In the genomic region with DNA sequence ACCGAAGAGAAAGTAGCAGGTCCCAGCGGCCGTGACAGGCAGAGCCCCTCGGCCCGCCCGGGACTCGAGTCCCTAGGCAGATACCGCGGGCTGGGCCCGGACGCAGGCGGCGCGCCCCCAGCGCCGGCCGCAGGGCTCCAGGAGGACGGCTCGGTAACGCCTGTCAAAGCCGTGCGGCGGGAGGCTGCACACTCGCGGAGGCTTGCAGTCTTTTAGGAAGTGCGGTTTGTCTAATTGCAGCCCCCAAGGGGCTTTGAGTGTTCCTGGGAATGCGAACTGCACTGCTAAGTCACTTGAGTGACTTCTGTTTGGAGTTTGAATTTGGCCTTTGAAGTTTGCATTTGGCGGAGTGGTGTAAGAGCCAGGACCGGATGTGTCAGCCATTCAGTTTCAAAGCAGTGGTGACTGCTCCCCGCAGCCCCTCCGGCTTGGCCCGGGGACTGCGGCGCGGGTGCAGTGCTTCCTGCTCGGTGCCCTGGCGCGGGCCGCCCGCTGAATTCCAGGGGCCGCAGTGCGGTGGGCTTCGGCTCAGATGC, we compare ENCODE assay signal across 8 cellular contexts. TPM values are rescaled to one million over a fixed set of nuclear protein-coding genes. Genes with fewer than 3 reads are reported as not detected.
DNase-seq lines count a peak whose midpoint lies in the region; ATAC-seq lines count a peak whose summit lies in the region.

No MANE protein-coding gene starts in this region.

- no peaks in the 10 kb centered on the region for H3K9me3 Mint-ChIP-seq in activated naive CD8-positive, alpha-beta T cell treated with anti-CD3 and anti-CD28 coated beads, Interleukin-2, amount 10 ng/mL, durations not matched to agents 7 days and 5 days

- H3K27me3 Mint-ChIP-seq in activated naive CD8-positive, alpha-beta T cell treated with anti-CD3 and anti-CD28 coated beads, Interleukin-2, amount 10 ng/mL, durations not matched to agents 7 days and 5 days, result peaks cover 8% of the 10 kb centered on the region

- peak; percentile 51 for ATAC-seq in GM19452 (IDR thresholded peaks at IDR 0.05; ENCODE audit: unreplicated experiment)
- peak; percentile 35 for ATAC-seq in HG03520 (IDR thresholded peaks at IDR 0.05; ENCODE audit: unreplicated experiment)
- ATAC-seq in activated naive CD8-positive, alpha-beta T cell treated with anti-CD3 and anti-CD28 coated beads, Interleukin-2, amount 10 ng/mL, durations not matched to agents 7 days and 5 days (ENCODE audit: low read depth), result peak; percentile 57

- peak overlapping the region; percentile 95 for H3K4me3 Mint-ChIP-seq in activated naive CD8-positive, alpha-beta T cell treated with anti-CD3 and anti-CD28 coated beads, Interleukin-2, amount 10 ng/mL, durations not matched to agents 7 days and 5 days

- H3K36me3 ChIP-seq in SK-N-MC (ENCODE audit: insufficient read depth, low read length), result no peaks in the 10 kb centered on the region

- H3K36me3 Mint-ChIP-seq in activated naive CD8-positive, alpha-beta T cell treated with anti-CD3 and anti-CD28 coated beads, Interleukin-2, amount 10 ng/mL, durations not matched to agents 7 days and 5 days, result peaks cover 8% of the 10 kb centered on the region

- intact Hi-C loops in cardiac septum (cut with DNase I), result loop anchor here (5.0 kb wide), 2 partner anchors 119 to 229 kb away; no protein-coding TSS in a partner anchor

- H3K27ac Mint-ChIP-seq in activated naive CD8-positive, alpha-beta T cell treated with anti-CD3 and anti-CD28 coated beads, Interleukin-2, amount 10 ng/mL, durations not matched to agents 7 days and 5 days, result peak overlapping the region; percentile 89

- peak overlapping the region; percentile 83 for H3K4me3 ChIP-seq in SK-N-MC

- H3K9me3 ChIP-seq in SK-N-MC (ENCODE audit: low read depth, low read length), result no peaks in the 10 kb centered on the region

- POLR2A ChIA-PET in activated naive CD8-positive, alpha-beta T cell treated with anti-CD3 and anti-CD28 coated beads, Interleukin-2, amount 10 ng/mL, durations not matched to agents 7 days and 5 days (lab: Charles Lee), result no interaction called here

- no peak overlapping the region for H3K27ac ChIP-seq in SK-N-MC

- no peak overlapping the region for H3K9ac ChIP-seq in SK-N-MC (ENCODE audit: insufficient read length)

- DNase-seq in DMS114 treated with DMSO at 0.1 percent for 48 hours (lab: John Stamatoyannopoulos, UW; ENCODE audit: unreplicated experiment) (peak; percentile 13), SK-N-MC (ENCODE audit: low read depth, low spot score) (no peak), cardiac septum (ENCODE audit: low spot score) (peak; percentile 87), pons (ENCODE audit: low spot score) (peak; percentile 66), NCI-H2196 (lab: John Stamatoyannopoulos, UW; ENCODE audit: unreplicated experiment) (no peak)
- peak; percentile 79 for DNase-seq in activated naive CD8-positive, alpha-beta T cell treated with anti-CD3 and anti-CD28 coated beads, Interleukin-2, amount 10 ng/mL, durations not matched to agents 7 days and 5 days

- peaks cover 27% of the 10 kb centered on the region for H3K4me1 Mint-ChIP-seq in activated naive CD8-positive, alpha-beta T cell treated with anti-CD3 and anti-CD28 coated beads, Interleukin-2, amount 10 ng/mL, durations not matched to agents 7 days and 5 days

RNA-seq across cellular contexts. Expression of a gene that starts 1.3 kb away (rescaled TPM):
- total RNA-seq in activated naive CD8-positive, alpha-beta T cell treated with anti-CD3 and anti-CD28 coated beads, Interleukin-2, amount 10 ng/mL, durations not matched to agents 7 days and 5 days, result 10 to 100 TPM; 33.4 to 35.9 TPM
- total RNA-seq in cardiac septum, result 6.8 TPM

Comparison
In these comparisons a context has a peak if more than half of its experiments do, and no peak if none do; other contexts are left out.
1. DNase-seq: peak in DMS114 treated with DMSO at 0.1 percent for 48 hours (single experiment), activated naive CD8-positive, alpha-beta T cell treated with anti-CD3 and anti-CD28 coated beads, Interleukin-2, amount 10 ng/mL, durations not matched to agents 7 days and 5 days (single experiment), cardiac septum (single experiment) and pons (single experiment); none in SK-N-MC (single experiment) and NCI-H2196 (single experiment).
2. Peak in every context shown above with its lines, with median percentiles within 50 percentile points of each other: ATAC-seq.